ENCODE assay signal across 15 cellular contexts in the genomic region with DNA sequence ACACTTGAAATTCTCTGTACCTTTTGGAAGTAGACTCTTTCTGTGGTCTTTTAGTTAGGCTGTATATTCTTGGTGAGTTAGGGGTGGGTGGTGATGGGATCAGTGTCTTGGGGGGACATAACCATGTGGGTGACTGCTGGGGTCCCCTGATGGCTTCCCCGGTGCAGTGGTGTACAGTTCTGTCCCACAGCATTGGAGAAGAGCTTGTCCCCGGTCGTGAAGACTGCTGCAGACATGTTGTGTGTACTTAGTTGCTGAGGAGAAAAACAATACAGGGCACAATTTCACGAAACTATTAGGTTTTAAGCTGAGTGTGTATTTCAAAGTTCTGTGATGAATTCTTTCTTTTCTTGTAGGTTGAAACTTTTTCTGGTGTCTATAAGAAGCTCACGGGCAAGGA. TPM values are rescaled to one million over a fixed set of nuclear protein-coding genes. Genes with fewer than 3 reads are reported as not detected.
DNase-seq lines count a peak whose midpoint lies in the region; ATAC-seq, FAIRE-seq and TF ChIP-seq lines count a peak whose summit lies in the region.
"Had no signal": no experiment of that assay in that cellular context is flagged by ENCODE, and none has a peak within 500 bp of the region (broad histone marks: within the 10 kb centered on the region; RNA-seq: fewer than 3 reads in every experiment).

No MANE protein-coding gene starts in this region.

- ATAC-seq in HepG2 (no peak), right lobe of liver (no peak)

- DNase-seq in HepG2 (ENCODE audit: low spot score) (no peak), right lobe of liver (no peak), astrocyte (ENCODE audit: low read depth) (no peak), type B pancreatic cell (ENCODE audit: extremely low spot score, unreplicated experiment) (no peak), uterus (no peak)
- no peak for DNase-seq in T-helper 2 cell treated with Interferon-gamma antibody and Interleukin-4, amounts not matched to agents 5 μg/mL and 100 μg/mL, for 36 hours (ENCODE audit: low spot score)
- DNase-seq: ACHN, NCI-H1105 treated with DMSO at 0.1 percent for 48 hours, NCI-H1694, Peyer's patch had no signal

- H3K4me3 Mint-ChIP-seq in astrocyte (ENCODE audit: unreplicated experiment) (no peak overlapping the region), type B pancreatic cell (peak overlapping the region; percentile 31)
- no peak overlapping the region for H3K4me3 Mint-ChIP-seq in T-helper 2 cell treated with Interferon-gamma antibody and Interleukin-4, amounts not matched to agents 5 μg/mL and 100 μg/mL, for 36 hours

- H3K9me3 Mint-ChIP-seq in astrocyte (ENCODE audit: unreplicated experiment) = no peaks in the 10 kb centered on the region
- H3K9me3 Mint-ChIP-seq in type B pancreatic cell = no peaks in the 10 kb centered on the region
- no peaks in the 10 kb centered on the region for H3K9me3 Mint-ChIP-seq in T-helper 2 cell treated with Interferon-gamma antibody and Interleukin-4, amounts not matched to agents 5 μg/mL and 100 μg/mL, for 36 hours

- TF ChIP-seq EP300 in HepG2 (IDR thresholded peaks at IDR 0.05; ENCODE audit: low read depth in 2 of 2, low read length in 2 of 2) (no peak), HepG2 (CRISPR knock-in tag; IDR thresholded peaks at IDR 0.05; ENCODE audit: borderline replicate concordance) (no peak)

- H3K36me3 ChIP-seq in HepG2 (replicated peaks in 1 of 2; ENCODE audit: control insufficient read depth in 1 of 2, insufficient read depth in 2 of 2, low read length in 2 of 2) (peaks cover 21 to 64% of the 10 kb centered on the region in 2 experiments), right lobe of liver (peaks cover 6 to 65% (median 18%) of the 10 kb centered on the region in 4 donors), astrocyte (ENCODE audit: insufficient read depth, low read length) (peaks cover 56% of the 10 kb centered on the region), uterus (no peaks in the 10 kb centered on the region)

- H3K27ac ChIP-seq in HepG2 (ENCODE audit: extremely low read length, insufficient read depth, low read length) = no peak overlapping the region
- H3K27ac ChIP-seq in right lobe of liver = no peak overlapping the region
- peak overlapping the region; percentile 89; the same call in 1 of the 2 replicates for H3K27ac ChIP-seq in VCaP
- H3K27ac ChIP-seq in astrocyte (ENCODE audit: low read depth, low read length) = no peak overlapping the region
- no peak overlapping the region for H3K27ac ChIP-seq in uterus
- H3K27ac ChIP-seq: C4-2B, Peyer's patch had no signal

- H3K4me1 ChIP-seq in HepG2 (ENCODE audit: insufficient read depth, low read length) (peaks cover 61% of the 10 kb centered on the region), right lobe of liver (peaks cover 0 to 39% (median 15%) of the 10 kb centered on the region in 4 donors), astrocyte (ENCODE audit: insufficient read depth, low read length) (peaks cover 29% of the 10 kb centered on the region), uterus (peaks cover 0 to 10% of the 10 kb centered on the region in 2 donors)

- no TSS peak for BruUV-seq in HepG2 (replicated peaks; lab: Mats Ljungman, UMichigan)

- TF ChIP-seq RAD21 in HepG2 (CRISPR knock-in tag; IDR thresholded peaks at IDR 0.05) = no peak

- TF ChIP-seq CTCF in HepG2 (CRISPR knock-in tag; IDR thresholded peaks at IDR 0.05) = no peak
- TF ChIP-seq CTCF in right lobe of liver (IDR thresholded peaks at IDR 0.05) = no peak
- no peak for TF ChIP-seq CTCF in VCaP (conservative IDR thresholded peaks at IDR 0.05)
- TF ChIP-seq CTCF in astrocyte (IDR thresholded peaks at IDR 0.05; ENCODE audit: insufficient read depth, low read depth, low read length) = no peak
- TF ChIP-seq CTCF in type B pancreatic cell (conservative IDR thresholded peaks at IDR 0.05) = no peak
- no peak for TF ChIP-seq CTCF in uterus (IDR thresholded peaks at IDR 0.05)

- intact Hi-C loops in HepG2 (cut with micrococcal nuclease; ENCODE audit: unreplicated experiment) = no loop called here
- intact Hi-C loops in right lobe of liver (cut with DNase I) = no loop called here
- intact Hi-C loops in uterus (cut with DNase I; ENCODE audit: low total_unique reads) = no loop called here

- H3K9me3 ChIP-seq in HepG2 (ENCODE audit: low read length) = no peaks in the 10 kb centered on the region
- no peaks in the 10 kb centered on the region for H3K9me3 ChIP-seq in right lobe of liver
- H3K9me3 ChIP-seq in astrocyte (ENCODE audit: insufficient read depth, low read depth, low read length) = no peaks in the 10 kb centered on the region
- H3K9me3 ChIP-seq in uterus = no peaks in the 10 kb centered on the region
- H3K9me3 ChIP-seq: Peyer's patch had no signal

- CTCF ChIA-PET in HepG2 (lab: Yijun Ruan, JAX; ENCODE audit: low intra/inter-chr PET ratio, low total read pairs) = no interaction called here

- in situ Hi-C loops in HepG2 (cut with HindIII; ENCODE audit: extremely low pct_ligation_motif_present, low pct_unique_long_range_greater_than_20kb) = no loop called here

- H3K9ac ChIP-seq in HepG2 (ENCODE audit: insufficient read depth, low read depth, low read length) (no peak overlapping the region), astrocyte (ENCODE audit: low read length) (peak overlapping the region; percentile 21)

- no peak overlapping the region for H3K27ac Mint-ChIP-seq in astrocyte (ENCODE audit: unreplicated experiment)
- no peak overlapping the region for H3K27ac Mint-ChIP-seq in type B pancreatic cell
- no peak overlapping the region for H3K27ac Mint-ChIP-seq in T-helper 2 cell treated with Interferon-gamma antibody and Interleukin-4, amounts not matched to agents 5 μg/mL and 100 μg/mL, for 36 hours

- H3K4me1 Mint-ChIP-seq in astrocyte (ENCODE audit: low read depth, unreplicated experiment) (peaks cover 32% of the 10 kb centered on the region), type B pancreatic cell (ENCODE audit: unreplicated experiment) (peaks cover 44% of the 10 kb centered on the region)
- H3K4me1 Mint-ChIP-seq in T-helper 2 cell treated with Interferon-gamma antibody and Interleukin-4, amounts not matched to agents 5 μg/mL and 100 μg/mL, for 36 hours (ENCODE audit: low read depth) = peaks cover 39% of the 10 kb centered on the region

- no peak for TF ChIP-seq POLR2A in HepG2 (IDR thresholded peaks at IDR 0.05; ENCODE audit: insufficient read depth in 1 of 2, low read depth in 2 of 2, low read length in 2 of 2)
- TF ChIP-seq POLR2A in right lobe of liver (IDR thresholded peaks at IDR 0.05) = no peak
- TF ChIP-seq POLR2A in uterus (IDR thresholded peaks at IDR 0.05) = no peak

- H3K4me3 ChIP-seq in HepG2 (replicated peaks in 1 of 3; ENCODE audit: insufficient read depth in 1 of 3, low read depth in 2 of 3, low read length in 3 of 3) (no peak overlapping the region), right lobe of liver (no peak overlapping the region), astrocyte (ENCODE audit: insufficient read depth, low read depth, low read length) (no peak overlapping the region), uterus (no peak overlapping the region)
- H3K4me3 ChIP-seq: Peyer's patch had no signal

- no peaks in the 10 kb centered on the region for H3K27me3 Mint-ChIP-seq in astrocyte (ENCODE audit: low read depth, unreplicated experiment)
- H3K27me3 Mint-ChIP-seq in type B pancreatic cell = no peaks in the 10 kb centered on the region
- no peaks in the 10 kb centered on the region for H3K27me3 Mint-ChIP-seq in T-helper 2 cell treated with Interferon-gamma antibody and Interleukin-4, amounts not matched to agents 5 μg/mL and 100 μg/mL, for 36 hours (ENCODE audit: low read depth)

- H3K79me2 ChIP-seq in HepG2 (ENCODE audit: insufficient read depth, low read length) (peaks cover 57% of the 10 kb centered on the region), astrocyte (ENCODE audit: insufficient read depth, low read length) (peaks cover 63% of the 10 kb centered on the region)

- POLR2A ChIA-PET in HepG2 (lab: Yijun Ruan, JAX) = interaction anchor here (1.1 to 3.3 kb wide), 2 partner anchors 22 to 86 kb away, joined by 3 to 15 read pairs; a partner anchor contains a TSS

- WGBS in HepG2 (ENCODE audit: low lambda C conversion rate) = 87% methylated on average over 5 of the region's 5 CpGs
- 70% methylated on average over 5 of the region's 5 CpGs for WGBS in right lobe of liver (ENCODE audit: insufficient coverage, low coverage, low lambda C conversion rate, missing lambda C conversion rate)

- H4K20me1 ChIP-seq in HepG2 (ENCODE audit: insufficient read depth, low read length) (peaks cover 64% of the 10 kb centered on the region), astrocyte (ENCODE audit: insufficient read depth, low read length) (peaks cover 73% of the 10 kb centered on the region)

- no peak for FAIRE-seq in HepG2 (lab: Jason Lieb, UNC)
- FAIRE-seq in astrocyte (lab: Jason Lieb, UNC) = no peak
- FAIRE-seq: D721Med, H1 had no signal

- peaks cover 24% of the 10 kb centered on the region for H3K36me3 Mint-ChIP-seq in astrocyte (ENCODE audit: low read depth, unreplicated experiment)
- peaks cover 58% of the 10 kb centered on the region for H3K36me3 Mint-ChIP-seq in type B pancreatic cell
- H3K36me3 Mint-ChIP-seq in T-helper 2 cell treated with Interferon-gamma antibody and Interleukin-4, amounts not matched to agents 5 μg/mL and 100 μg/mL, for 36 hours (ENCODE audit: low read depth) = peaks cover 72% of the 10 kb centered on the region

- H3K27me3 ChIP-seq in HepG2 (ENCODE audit: control insufficient read depth in 1 of 2, insufficient read depth in 2 of 2, low read length in 2 of 2) (no peaks in the 10 kb centered on the region; a peak in 1 of 5 replicates), right lobe of liver (no peaks in the 10 kb centered on the region), astrocyte (ENCODE audit: insufficient read depth, low read length) (no peaks in the 10 kb centered on the region), uterus (no peaks in the 10 kb centered on the region)
- H3K27me3 ChIP-seq: Peyer's patch had no signal

- H2AFZ ChIP-seq in HepG2 (ENCODE audit: low read length) (no peak overlapping the region), astrocyte (ENCODE audit: low read depth, low read length) (no peak overlapping the region)

- no peak overlapping the region for H3K4me2 ChIP-seq in HepG2 (ENCODE audit: low read depth, low read length)
- no peak overlapping the region for H3K4me2 ChIP-seq in astrocyte (ENCODE audit: low read length)

RNA-seq across cellular contexts. Expression of a gene that starts 5.4 kb away (rescaled TPM):
- total RNA-seq in HepG2 (2016; rRNA removed; fragmentation: Illumina TruSeq; extraction: Trizol) (3,686 and 4,415 TPM in 2 replicates), right lobe of liver (1,000 to 10,000 TPM in 2 of 6 experiments, 100 to 1,000 TPM in 4; 366 to 1,499 (median 423) TPM), astrocyte (998 and 1,163 TPM in 2 replicates), type B pancreatic cell (ENCODE audit: low replicate concordance) (1,678 and 1,855 TPM in 2 replicates), uterus (1,000 to 10,000 TPM; 1,483 to 9,424 (median 4,498) TPM)
- total RNA-seq in HepG2 (2016; cell fraction: cytosol; rRNA removed; fragmentation: Illumina TruSeq; extraction: Trizol; ENCODE audit: low read depth) = 5,456 and 6,100 TPM in 2 replicates
- total RNA-seq in HepG2 (2016; cell fraction: insoluble cytoplasmic fraction; rRNA removed; fragmentation: Illumina TruSeq; extraction: Trizol) = 3,753 and 4,559 TPM in 2 replicates
- total RNA-seq in HepG2 (2016; cell fraction: membrane; rRNA removed; fragmentation: Illumina TruSeq; extraction: Trizol) = 7,013 and 7,026 TPM in 2 replicates
- 1,357 and 1,550 TPM in 2 replicates for total RNA-seq in HepG2 (2016; cell fraction: nucleus; rRNA removed; fragmentation: Illumina TruSeq; extraction: Trizol)
- 3,283 and 4,040 TPM in 2 replicates for polyA plus RNA-seq in HepG2 (2011; rRNA removed)
- polyA plus RNA-seq in HepG2 (2011; cell fraction: cytosol; rRNA removed) = 3,092 and 3,668 TPM in 2 replicates
- 687 and 772 TPM in 2 replicates for polyA plus RNA-seq in HepG2 (2011; cell fraction: nucleus; rRNA removed)
- polyA plus RNA-seq in HepG2 (2012) = 3,723 and 4,459 TPM in 2 replicates
- polyA plus RNA-seq in HepG2 (2016; cell fraction: cytosol; fragmentation: Illumina TruSeq; extraction: Trizol; ENCODE audit: low read depth) = 5,030 and 5,352 TPM in 2 replicates
- 4,110 and 4,812 TPM in 2 replicates for polyA plus RNA-seq in HepG2 (2016; cell fraction: insoluble cytoplasmic fraction; fragmentation: Illumina TruSeq; extraction: Trizol; ENCODE audit: low read depth)
- polyA plus RNA-seq in HepG2 (2016; cell fraction: membrane; fragmentation: Illumina TruSeq; extraction: Trizol; ENCODE audit: low read depth) = 6,339 and 6,476 TPM in 2 replicates
- 2,377 and 2,486 TPM in 2 replicates for polyA plus RNA-seq in HepG2 (2016; cell fraction: nucleus; fragmentation: Illumina TruSeq; extraction: Trizol; ENCODE audit: insufficient read depth, low read depth)
- 217 and 248 TPM in 2 replicates for polyA minus RNA-seq in HepG2 (2011; rRNA and poly(A)+ RNA removed; ENCODE audit: low replicate concordance)
- 598 and 688 TPM in 2 replicates for polyA minus RNA-seq in HepG2 (2011; cell fraction: cytosol; rRNA and poly(A)+ RNA removed)
- 243 and 285 TPM in 2 replicates for polyA minus RNA-seq in HepG2 (2011; cell fraction: nucleus; rRNA and poly(A)+ RNA removed)

RNA-seq across cellular contexts. Expression of a gene that starts 14.5 kb away (rescaled TPM):
- total RNA-seq in HepG2 (2016; rRNA removed; fragmentation: Illumina TruSeq; extraction: Trizol) (2.5 and 3.0 TPM in 2 replicates), right lobe of liver (10 to 100 TPM; 25.2 to 58.6 (median 41.1) TPM), astrocyte (not detected in 2 replicates), type B pancreatic cell (ENCODE audit: low replicate concordance) (0.33 and 0.63 TPM in 2 replicates), uterus (under 1 TPM in 2 of 4 donors, not detected in 2; 0.37 to 0.55 TPM)
- 1.2 and 1.9 TPM in 2 replicates for total RNA-seq in HepG2 (2016; cell fraction: cytosol; rRNA removed; fragmentation: Illumina TruSeq; extraction: Trizol; ENCODE audit: low read depth)
- 2.5 and 3.0 TPM in 2 replicates for total RNA-seq in HepG2 (2016; cell fraction: insoluble cytoplasmic fraction; rRNA removed; fragmentation: Illumina TruSeq; extraction: Trizol)
- 2.2 and 2.3 TPM in 2 replicates for total RNA-seq in HepG2 (2016; cell fraction: membrane; rRNA removed; fragmentation: Illumina TruSeq; extraction: Trizol)
- total RNA-seq in HepG2 (2016; cell fraction: nucleus; rRNA removed; fragmentation: Illumina TruSeq; extraction: Trizol) = 2.7 and 3.4 TPM in 2 replicates
- 1.5 and 2.6 TPM in 2 replicates for polyA plus RNA-seq in HepG2 (2011; rRNA removed)
- 2.8 TPM in 2 replicates for polyA plus RNA-seq in HepG2 (2011; cell fraction: cytosol; rRNA removed)
- polyA plus RNA-seq in HepG2 (2011; cell fraction: nucleus; rRNA removed) = 4.0 and 4.6 TPM in 2 replicates
- polyA plus RNA-seq in HepG2 (2012) = 1.6 and 1.9 TPM in 2 replicates
- polyA plus RNA-seq in HepG2 (2016; cell fraction: cytosol; fragmentation: Illumina TruSeq; extraction: Trizol; ENCODE audit: low read depth) = 0.71 and 0.78 TPM in 2 replicates
- polyA plus RNA-seq in HepG2 (2016; cell fraction: insoluble cytoplasmic fraction; fragmentation: Illumina TruSeq; extraction: Trizol; ENCODE audit: low read depth) = 2.0 and 3.6 TPM in 2 replicates
- polyA plus RNA-seq in HepG2 (2016; cell fraction: membrane; fragmentation: Illumina TruSeq; extraction: Trizol; ENCODE audit: low read depth) = 1.5 TPM in 2 replicates
- polyA plus RNA-seq in HepG2 (2016; cell fraction: nucleus; fragmentation: Illumina TruSeq; extraction: Trizol; ENCODE audit: insufficient read depth, low read depth) = 5.0 and 5.6 TPM in 2 replicates
- 1.8 TPM in 1 of 2 replicates, not detected in the other for polyA minus RNA-seq in HepG2 (2011; rRNA and poly(A)+ RNA removed; ENCODE audit: low replicate concordance)
- polyA minus RNA-seq in HepG2 (2011; cell fraction: cytosol; rRNA and poly(A)+ RNA removed) = 0.69 and 1.3 TPM in 2 replicates
- 2.6 and 2.8 TPM in 2 replicates for polyA minus RNA-seq in HepG2 (2011; cell fraction: nucleus; rRNA and poly(A)+ RNA removed)
- total RNA-seq: LHCN-M2 had no signal

RNA-seq across cellular contexts. Expression of a gene that starts 22.3 kb away (rescaled TPM):
- total RNA-seq in HepG2 (2016; rRNA removed; fragmentation: Illumina TruSeq; extraction: Trizol) (57.2 and 57.4 TPM in 2 replicates), right lobe of liver (10 to 100 TPM in 3 of 6 experiments, 1 to 10 TPM in 3; 8.3 to 12.2 (median 10.0) TPM), astrocyte (32.6 and 35.5 TPM in 2 replicates), type B pancreatic cell (ENCODE audit: low replicate concordance) (19.3 and 21.7 TPM in 2 replicates), uterus (10 to 100 TPM in 3 of 4 donors, 1 to 10 TPM in 1; 4.1 to 28.6 (median 15.2) TPM)
- 73.8 and 75.1 TPM in 2 replicates for total RNA-seq in HepG2 (2016; cell fraction: cytosol; rRNA removed; fragmentation: Illumina TruSeq; extraction: Trizol; ENCODE audit: low read depth)
- total RNA-seq in HepG2 (2016; cell fraction: insoluble cytoplasmic fraction; rRNA removed; fragmentation: Illumina TruSeq; extraction: Trizol) = 56.9 and 57.3 TPM in 2 replicates
- total RNA-seq in HepG2 (2016; cell fraction: membrane; rRNA removed; fragmentation: Illumina TruSeq; extraction: Trizol) = 90.4 and 92.3 TPM in 2 replicates
- total RNA-seq in HepG2 (2016; cell fraction: nucleus; rRNA removed; fragmentation: Illumina TruSeq; extraction: Trizol) = 37.2 and 39.3 TPM in 2 replicates
- polyA plus RNA-seq in HepG2 (2011; rRNA removed) = 12.7 and 14.5 TPM in 2 replicates
- 12.8 and 14.0 TPM in 2 replicates for polyA plus RNA-seq in HepG2 (2011; cell fraction: cytosol; rRNA removed)
- 10.4 and 11.6 TPM in 2 replicates for polyA plus RNA-seq in HepG2 (2011; cell fraction: nucleus; rRNA removed)
- 21.0 and 21.2 TPM in 2 replicates for polyA plus RNA-seq in HepG2 (2012)
- polyA plus RNA-seq in HepG2 (2016; cell fraction: cytosol; fragmentation: Illumina TruSeq; extraction: Trizol; ENCODE audit: low read depth) = 75.3 and 82.0 TPM in 2 replicates
- 46.3 and 47.8 TPM in 2 replicates for polyA plus RNA-seq in HepG2 (2016; cell fraction: insoluble cytoplasmic fraction; fragmentation: Illumina TruSeq; extraction: Trizol; ENCODE audit: low read depth)
- 68.9 and 69.5 TPM in 2 replicates for polyA plus RNA-seq in HepG2 (2016; cell fraction: membrane; fragmentation: Illumina TruSeq; extraction: Trizol; ENCODE audit: low read depth)
- polyA plus RNA-seq in HepG2 (2016; cell fraction: nucleus; fragmentation: Illumina TruSeq; extraction: Trizol; ENCODE audit: insufficient read depth, low read depth) = 43.7 and 45.2 TPM in 2 replicates
- 10.4 and 15.6 TPM in 2 replicates for polyA minus RNA-seq in HepG2 (2011; rRNA and poly(A)+ RNA removed; ENCODE audit: low replicate concordance)
- polyA minus RNA-seq in HepG2 (2011; cell fraction: cytosol; rRNA and poly(A)+ RNA removed) = 11.1 and 12.0 TPM in 2 replicates
- 17.3 and 19.1 TPM in 2 replicates for polyA minus RNA-seq in HepG2 (2011; cell fraction: nucleus; rRNA and poly(A)+ RNA removed)

Comparison
In these comparisons a context has a peak if more than half of its experiments do, and no peak if none do; other contexts are left out.
1. RNA of a gene that starts 14.5 kb away (total RNA-seq): 25.2 to 58.6 TPM in right lobe of liver; 1.2 to 3.4 TPM in HepG2, 0.33 to 0.63 TPM in type B pancreatic cell, 0.37 to 0.55 TPM in uterus and not detected in astrocyte; every median in the first group is over 4 times any median in the second.